Comparison of ENCODE assay signal across 9 cellular contexts in genomic region chr4:159777689-159778088, GRCh38.
"Had no signal": no experiment of that assay in that cellular context is flagged by ENCODE, and none has a peak within 500 bp of the region (broad histone marks: within the 10 kb centered on the region; RNA-seq: fewer than 3 reads in every experiment).

No MANE protein-coding gene starts in this region.

- H3K9me3 ChIP-seq: HAP-1 had no signal

- H3K27ac Mint-ChIP-seq: HFFc6, IgD-negative memory B cell had no signal

- H3K36me3 ChIP-seq: HAP-1 had no signal

- H3K27ac ChIP-seq: GM23248, HL-60 had no signal

- H3K27me3 Mint-ChIP-seq: IgD-negative memory B cell had no signal

- H3K4me1 ChIP-seq: HAP-1 had no signal

- H3K4me3 Mint-ChIP-seq: HFFc6, IgD-negative memory B cell had no signal

- H2AFZ ChIP-seq: GM23248 had no signal

- ATAC-seq: HCT116, HepG2 had no signal

- H3K9ac ChIP-seq: GM23248 had no signal

- H3K4me3 ChIP-seq: GM23248, HAP-1 had no signal

- DNase-seq: GM23248, GOT3, H7, HFFc6 had no signal

- H3K4me1 Mint-ChIP-seq: IgD-negative memory B cell had no signal
